In the genomic region with DNA sequence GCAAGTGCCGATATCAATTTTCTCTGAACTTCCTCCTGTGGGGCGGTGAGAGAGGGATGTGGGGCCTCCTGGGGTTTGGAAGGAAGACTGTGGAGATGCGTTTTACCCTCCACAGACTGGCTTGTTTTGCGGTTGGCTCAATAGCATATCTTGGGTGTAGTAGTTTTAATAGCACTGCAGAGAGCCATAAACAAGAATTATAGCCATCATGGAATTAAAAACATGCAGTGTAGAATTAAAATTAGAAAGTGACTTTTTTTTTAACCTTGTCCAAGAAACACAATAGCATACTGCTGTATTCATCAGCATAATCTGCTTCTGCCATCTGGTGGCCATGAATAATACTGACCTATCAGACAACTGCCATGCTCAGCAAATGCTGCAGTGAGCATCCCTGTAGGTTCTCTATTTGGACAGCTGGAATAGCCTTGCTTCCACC, we compare ENCODE assay signal across 8 cellular contexts. TPM values are rescaled to one million over a fixed set of nuclear protein-coding genes. Genes with fewer than 3 reads are reported as not detected.
DNase-seq lines count a peak whose midpoint lies in the region; ATAC-seq, FAIRE-seq and TF ChIP-seq lines count a peak whose summit lies in the region.

No MANE protein-coding gene starts in this region.

- intact Hi-C loops in heart left ventricle (cut with DNase I) (loop anchor here (2.0 to 10.0 kb wide), 14 partner anchors 88 to 863 kb away; a partner anchor contains a TSS), sciatic nerve (cut with DNase I) (loop anchor here (5.0 kb wide), 1 partner anchor 443 kb away; no protein-coding TSS in a partner anchor)

- DNase-seq in Ammon's horn (ENCODE audit: low spot score) (peak; percentile 81), GM18507 (ENCODE audit: extremely low spot score, insufficient read length, low read depth) (no peak), HT1080 (ENCODE audit: low read depth) (peak; percentile 26), NOMO-1 (lab: John Stamatoyannopoulos, UW; ENCODE audit: unreplicated experiment in 2 of 2) (peak; percentile 72 to 84), heart left ventricle (peak in 2 of 5 donors; percentile 37 to 50), sciatic nerve (ENCODE audit: low spot score) (no peak)
- DNase-seq in activated naive CD8-positive, alpha-beta T cell treated with anti-CD3 and anti-CD28 coated beads, Interleukin-2, amount 50 U/mL, for 16 hours (ENCODE audit: low read depth, low spot score) = peak; percentile 0

- no peak overlapping the region for H3K27ac ChIP-seq in heart left ventricle

- no peak for TF ChIP-seq POLR2A in heart left ventricle (IDR thresholded peaks at IDR 0.05)

- peak; percentile 72 for FAIRE-seq in GM18507 (lab: Jason Lieb, UNC)

- H3K4me1 ChIP-seq in heart left ventricle = peaks cover 0 to 4% (median 0%) of the 10 kb centered on the region in 12 donors

- peak; percentile 52 to 75 (median 63) for TF ChIP-seq CTCF in heart left ventricle (IDR thresholded peaks at IDR 0.05)

- H3K27me3 ChIP-seq in heart left ventricle = peaks cover 0 to 21% (median 0%) of the 10 kb centered on the region in 9 donors

- H3K4me3 ChIP-seq in heart left ventricle = no peak overlapping the region

- H3K36me3 ChIP-seq in heart left ventricle = no peaks in the 10 kb centered on the region

- ATAC-seq in heart left ventricle (peak in 3 of 4 donors; percentile 76 to 80 (median 77)), sciatic nerve (peak; percentile 94), HG02840 (IDR thresholded peaks at IDR 0.05; ENCODE audit: low FRiP score, unreplicated experiment) (no peak)

- WGBS in heart left ventricle, 4 donors = 29 to 51% (median 40%) methylated on average over 4 of the region's 4 CpGs

- no peaks in the 10 kb centered on the region for H3K9me3 ChIP-seq in heart left ventricle

RNA-seq across cellular contexts. Expression of a gene that starts 47.3 kb away (rescaled TPM):
- total RNA-seq in HT1080 (2014; rRNA removed; shearing (Covaris generic)) = 13.4 and 19.6 TPM in 2 replicates
- 34.5 and 36.6 TPM in 2 replicates for polyA plus RNA-seq in HT1080 (2015; cell fraction: cytosol; rRNA removed)
- 46.9 and 55.7 TPM in 2 replicates for polyA plus RNA-seq in HT1080 (2015; cell fraction: nucleus; rRNA removed)
- 1 to 10 TPM; 4.1 to 8.2 (median 7.1) TPM for total RNA-seq in heart left ventricle
- polyA plus RNA-seq in heart left ventricle = 1 to 10 TPM; 9.2 to 9.9 TPM
- 17.8 TPM for total RNA-seq in sciatic nerve

Comparison
In these comparisons a context has a peak if more than half of its experiments do, and no peak if none do; other contexts are left out.
1. DNase-seq: peak in Ammon's horn (single experiment), HT1080 (single experiment), NOMO-1 (2 of 2) and activated naive CD8-positive, alpha-beta T cell treated with anti-CD3 and anti-CD28 coated beads, Interleukin-2, amount 50 U/mL, for 16 hours (single experiment); none in GM18507 (single experiment) and sciatic nerve (single experiment).